In genomic region chr9:127946728-127947127, GRCh38 we compare ENCODE assay signal across 11 cellular contexts. TPM values are rescaled to one million over a fixed set of nuclear protein-coding genes. Genes with fewer than 3 reads are reported as not detected.
DNase-seq lines count a peak whose midpoint lies in the region; ATAC-seq and TF ChIP-seq lines count a peak whose summit lies in the region.
"Had no signal": no experiment of that assay in that cellular context is flagged by ENCODE, and none has a peak within 500 bp of the region (broad histone marks: within the 10 kb centered on the region; RNA-seq: fewer than 3 reads in every experiment).

No MANE protein-coding gene starts in this region.

- peaks cover 78% of the 10 kb centered on the region for H3K36me3 ChIP-seq in CD8-positive, alpha-beta T cell (ENCODE audit: insufficient read depth, low read length)

- H3K27ac ChIP-seq in CD8-positive, alpha-beta T cell (ENCODE audit: low read depth, low read length): no peak overlapping the region
- H3K27ac ChIP-seq in RWPE1 (peak overlapping the region; percentile 50), layer of hippocampus (ENCODE audit: low read depth, low read length) (peak overlapping the region; percentile 50)

- H3K9me3 Mint-ChIP-seq in CD8-positive, alpha-beta T cell: no peaks in the 10 kb centered on the region
- H3K9me3 Mint-ChIP-seq: nephron progenitor cell had no signal

- no peak for TF ChIP-seq CTCF in CD8-positive, alpha-beta T cell (IDR thresholded peaks at IDR 0.05)
- no peak for TF ChIP-seq CTCF in RWPE1 (conservative IDR thresholded peaks at IDR 0.05; ENCODE audit: low read depth)

- DNase-seq in CD8-positive, alpha-beta T cell: no peak
- DNase-seq in RWPE1 (ENCODE audit: low spot score) (no peak), LoVo (ENCODE audit: low spot score) (no peak), cerebellar cortex (ENCODE audit: low spot score) (no peak)
- DNase-seq: GOT3, Kasumi-1, NCI-H187, NCI-H774, nephron progenitor cell, SHP77 had no signal

- peaks cover 91% of the 10 kb centered on the region for H3K36me3 Mint-ChIP-seq in CD8-positive, alpha-beta T cell

- H3K27ac Mint-ChIP-seq in CD8-positive, alpha-beta T cell: peak overlapping the region; percentile 71

- peaks cover 64% of the 10 kb centered on the region for H3K4me1 ChIP-seq in CD8-positive, alpha-beta T cell (ENCODE audit: insufficient read depth, low read length)

- peaks cover 56% of the 10 kb centered on the region for H3K4me1 Mint-ChIP-seq in CD8-positive, alpha-beta T cell (ENCODE audit: low read depth)

- H3K27me3 Mint-ChIP-seq in CD8-positive, alpha-beta T cell (ENCODE audit: low read depth): no peaks in the 10 kb centered on the region

- intact Hi-C loops in CD8-positive, alpha-beta T cell (cut with DNase I, micrococcal nuclease): no loop called here

- no peak for ATAC-seq in CD8-positive, alpha-beta T cell

- H3K4me3 Mint-ChIP-seq in CD8-positive, alpha-beta T cell: no peak overlapping the region
- H3K4me3 Mint-ChIP-seq: nephron progenitor cell had no signal

- no peaks in the 10 kb centered on the region for H3K27me3 ChIP-seq in CD8-positive, alpha-beta T cell (ENCODE audit: insufficient read depth, low read length)
- no peaks in the 10 kb centered on the region for H3K27me3 ChIP-seq in layer of hippocampus (ENCODE audit: control insufficient read depth, insufficient read depth, low read length)

- POLR2A ChIA-PET in CD8-positive, alpha-beta T cell (lab: Charles Lee): no interaction called here
- POLR2A ChIA-PET in RWPE1 (lab: Yijun Ruan, JAX; ENCODE audit: low non-redundant PET): interaction anchor here (0.6 kb wide), 1 partner anchor 93 kb away, joined by 5 read pairs; no protein-coding TSS in a partner anchor

- CTCF ChIA-PET in CD8-positive, alpha-beta T cell (lab: Charles Lee): interaction anchor here (0.9 to 22.4 kb wide), 3 partner anchors 22 to 177 kb away, joined by 3 to 678 read pairs (median 573); partner anchors contain the start of gene EEIG1
- CTCF ChIA-PET in RWPE1 (lab: Yijun Ruan, JAX): no interaction called here

- H3K4me3 ChIP-seq in CD8-positive, alpha-beta T cell (ENCODE audit: low read depth, low read length): no peak overlapping the region

- no peaks in the 10 kb centered on the region for H3K9me3 ChIP-seq in CD8-positive, alpha-beta T cell (ENCODE audit: low read length)

RNA-seq across cellular contexts. Expression of gene DPM2, which starts 9.1 kb away (rescaled TPM):
- 10 to 100 TPM; 40.2 to 42.7 TPM for total RNA-seq in CD8-positive, alpha-beta T cell

RNA-seq across cellular contexts. Expression of gene PIP5KL1, which starts 16.2 kb away (rescaled TPM):
- total RNA-seq in CD8-positive, alpha-beta T cell: 1 to 10 TPM; 5.1 to 7.4 TPM

RNA-seq across cellular contexts. Expression of gene ST6GALNAC4, which starts 29.9 kb away (rescaled TPM):
- 10 to 100 TPM; 40.0 to 47.6 TPM for total RNA-seq in CD8-positive, alpha-beta T cell

RNA-seq across cellular contexts. Expression of gene EEIG1, which starts 34.1 kb away (rescaled TPM):
- 100 to 1,000 TPM; 359 to 378 TPM for total RNA-seq in CD8-positive, alpha-beta T cell

RNA-seq across cellular contexts. Expression of gene ST6GALNAC6, which starts 47.3 kb away (rescaled TPM):
- 10 to 100 TPM; 49.8 to 56.1 TPM for total RNA-seq in CD8-positive, alpha-beta T cell
